ENCODE assay signal across 32 cellular contexts in genomic region chr6:2259002-2259494, GRCh38. TPM values are rescaled to one million over a fixed set of nuclear protein-coding genes. Genes with fewer than 3 reads are reported as not detected.
DNase-seq lines count a peak whose midpoint lies in the region; ATAC-seq, FAIRE-seq and TF ChIP-seq lines count a peak whose summit lies in the region.
"Had no signal": no experiment of that assay in that cellular context is flagged by ENCODE, and none has a peak within 500 bp of the region (broad histone marks: within the 10 kb centered on the region; RNA-seq: fewer than 3 reads in every experiment).

No MANE protein-coding gene starts in this region.

- H3K79me2 ChIP-seq in hepatocyte, result no peaks in the 10 kb centered on the region

- CTCF ChIA-PET in Caco-2 (lab: Charles Lee), result no interaction called here

- no peaks in the 10 kb centered on the region for H4K20me1 ChIP-seq in hepatocyte (ENCODE audit: insufficient read depth, poor library complexity, severe bottlenecking)

- H3K4me2 ChIP-seq in hepatocyte, result peak overlapping the region; percentile 11
- H3K4me2 ChIP-seq: neural progenitor cell had no signal

- FAIRE-seq in pancreas (lab: Jason Lieb, UNC), result no peak
- FAIRE-seq: frontal cortex had no signal

- H3K9me2 ChIP-seq in hepatocyte (replicated peaks; ENCODE audit: insufficient read depth), result no peaks in the 10 kb centered on the region

- H3K27me3 ChIP-seq in Caco-2 (replicated peaks; ENCODE audit: control insufficient read depth, insufficient read depth, low read length) (no peaks in the 10 kb centered on the region), hepatocyte (no peaks in the 10 kb centered on the region), pancreas (no peaks in the 10 kb centered on the region), vagina (no peaks in the 10 kb centered on the region)
- H3K27me3 ChIP-seq: dorsolateral prefrontal cortex, neural progenitor cell had no signal

- H3K4me1 Mint-ChIP-seq in Caco-2 (ENCODE audit: low read depth, unreplicated experiment), result peaks cover 34% of the 10 kb centered on the region
- H3K4me1 Mint-ChIP-seq: activated CD8-positive, alpha-beta memory T cell treated with anti-CD3 and anti-CD28 coated beads, Interleukin-2, amount 10 ng/mL, durations not matched to agents 7 days and 5 days; brain; H9; neural progenitor cell had no signal

- intact Hi-C loops in Caco-2 (cut with micrococcal nuclease; ENCODE audit: unreplicated experiment) (no loop called here), pancreas (cut with DNase I) (no loop called here), vagina (cut with DNase I) (no loop called here)

- H2AFZ ChIP-seq in hepatocyte, result no peak overlapping the region
- H2AFZ ChIP-seq: neural progenitor cell, parathyroid adenoma had no signal

- H3K4me1 ChIP-seq in Caco-2, result peaks cover 13% of the 10 kb centered on the region
- peaks cover 14% of the 10 kb centered on the region for H3K4me1 ChIP-seq in hepatocyte (ENCODE audit: insufficient read depth)
- peaks cover 6 to 17% (median 10%) of the 10 kb centered on the region in 3 donors for H3K4me1 ChIP-seq in pancreas
- no peaks in the 10 kb centered on the region for H3K4me1 ChIP-seq in vagina
- H3K4me1 ChIP-seq: neural progenitor cell, parathyroid adenoma had no signal

- H3K9me3 ChIP-seq in Caco-2 (no peaks in the 10 kb centered on the region), hepatocyte (ENCODE audit: low read depth) (no peaks in the 10 kb centered on the region), pancreas (no peaks in the 10 kb centered on the region), vagina (no peaks in the 10 kb centered on the region)

- no peak for TF ChIP-seq POLR2A in vagina (IDR thresholded peaks at IDR 0.05)

- H3K4me3 ChIP-seq in Caco-2 (ENCODE audit: low read depth, low read length) (no peak overlapping the region), hepatocyte (no peak overlapping the region), pancreas (no peak overlapping the region), vagina (no peak overlapping the region)
- H3K4me3 ChIP-seq: dorsolateral prefrontal cortex, neural progenitor cell, skin epidermis had no signal

- peaks cover 14% of the 10 kb centered on the region for H3K9me3 Mint-ChIP-seq in Caco-2 (ENCODE audit: unreplicated experiment)
- H3K9me3 Mint-ChIP-seq: CD8-positive, alpha-beta memory T cell; neural progenitor cell had no signal

- TF ChIP-seq CTCF in Caco-2 (IDR thresholded peaks at IDR 0.05; ENCODE audit: insufficient read depth in 1 of 2, low read depth in 1 of 2, low read length in 1 of 2, severe bottlenecking in 1 of 2, unreplicated experiment in 1 of 2), result no peak
- TF ChIP-seq CTCF in hepatocyte (IDR thresholded peaks at IDR 0.05; ENCODE audit: poor library complexity), result no peak
- no peak for TF ChIP-seq CTCF in pancreas (IDR thresholded peaks at IDR 0.05)
- TF ChIP-seq CTCF in vagina (IDR thresholded peaks at IDR 0.05), result no peak

- 53% methylated on average over 4 of the region's 4 CpGs for WGBS in hepatocyte (ENCODE audit: low lambda C conversion rate, missing lambda C conversion rate)
- WGBS in pancreas, 2 donors, result 12 to 14% methylated on average over 4 of the region's 4 CpGs

- peak; percentile 58 to 90 (median 86) for ATAC-seq in pancreas
- ATAC-seq: activated CD8-positive, alpha-beta memory T cell treated with anti-CD3 and anti-CD28 coated beads, Interleukin-2, amount 10 ng/mL, durations not matched to agents 7 days and 5 days; activated T-cell treated with anti-CD3 and anti-CD28 coated beads, Interleukin-2, amount 50 U/mL, for 72 hours; stimulated activated naive CD8-positive, alpha-beta T cell treated with anti-CD3 and anti-CD28 coated beads, Interleukin-15, Interleukin-2, amounts not matched to agents 100 U/mL and 50 U/mL, for 24 hours had no signal

- H3K4me3 Mint-ChIP-seq in Caco-2 (ENCODE audit: unreplicated experiment), result no peak overlapping the region
- H3K4me3 Mint-ChIP-seq: activated CD8-positive, alpha-beta memory T cell treated with anti-CD3 and anti-CD28 coated beads, Interleukin-2, amount 10 ng/mL, durations not matched to agents 7 days and 5 days; activated T-cell treated with anti-CD3 and anti-CD28 coated beads, Interleukin-2, amount 50 U/mL, for 72 hours; brain; H9; neural progenitor cell had no signal

- peaks cover 2% of the 10 kb centered on the region; the same call in 1 of the 2 replicates for H3K36me3 ChIP-seq in Caco-2 (ENCODE audit: control insufficient read depth, insufficient read depth, low read length)
- no peaks in the 10 kb centered on the region for H3K36me3 ChIP-seq in hepatocyte (replicated peaks; ENCODE audit: insufficient read depth, low read depth)
- no peaks in the 10 kb centered on the region for H3K36me3 ChIP-seq in pancreas
- H3K36me3 ChIP-seq in vagina, result no peaks in the 10 kb centered on the region
- H3K36me3 ChIP-seq: neural progenitor cell had no signal

- no peaks in the 10 kb centered on the region for H3K36me3 Mint-ChIP-seq in Caco-2 (ENCODE audit: insufficient read depth, unreplicated experiment)

- peak overlapping the region; percentile 70 for H3K27ac Mint-ChIP-seq in Caco-2 (ENCODE audit: unreplicated experiment)
- H3K27ac Mint-ChIP-seq: activated CD8-positive, alpha-beta memory T cell treated with anti-CD3 and anti-CD28 coated beads, Interleukin-2, amount 10 ng/mL, durations not matched to agents 7 days and 5 days; activated T-cell treated with anti-CD3 and anti-CD28 coated beads, Interleukin-2, amount 50 U/mL, for 72 hours; CD8-positive, alpha-beta memory T cell; H9; neural progenitor cell had no signal

- POLR2A ChIA-PET in Caco-2 (lab: Charles Lee), result no interaction called here

- DNase-seq in Caco-2, result no peak
- DNase-seq in NCI-H69 (lab: John Stamatoyannopoulos, UW), result peak; percentile 57
- DNase-seq in hepatocyte (ENCODE audit: low spot score), result peak; percentile 38
- no peak for DNase-seq in pancreas
- DNase-seq in activated naive CD4-positive, alpha-beta T cell treated with anti-CD3 and anti-CD28 coated beads, Interleukin-2, amount 50 U/mL, for 16 hours, result no peak
- DNase-seq in NCI-H146 treated with DMSO at 0.1 percent for 48 hours (lab: John Stamatoyannopoulos, UW; ENCODE audit: unreplicated experiment), result no peak
- DNase-seq in vagina (ENCODE audit: extremely low spot score in 2 of 2), result no peak
- DNase-seq: activated CD4-positive, alpha-beta T cell treated with anti-CD3 and anti-CD28 coated beads, Interleukin-2, amount 50 U/mL, for 4 hours; activated CD4-positive, CD25-positive, alpha-beta regulatory T cell; activated CD8-positive, alpha-beta memory T cell treated with anti-CD3 and anti-CD28 coated beads, Interleukin-2, amount 10 ng/mL, durations not matched to agents 7 days and 5 days; activated naive CD4-positive, alpha-beta T cell; activated T-cell treated with anti-CD3 and anti-CD28 coated beads, Interleukin-2, amount 50 U/mL, for 72 hours; CD8-positive, alpha-beta memory T cell; cerebellar nuclear complex; DMS79 treated with DMSO at 0.1 percent for 48 hours; dorsolateral prefrontal cortex; GDM1; H9; mammary epithelial cell; NCI-H1417; NCI-H2107; NCI-H345; NCI-H82; retina; RPMI8226; stimulated activated naive CD8-positive, alpha-beta T cell treated with anti-CD3 and anti-CD28 coated beads, Interleukin-15, Interleukin-2, amounts not matched to agents 100 U/mL and 50 U/mL, for 24 hours had no signal

- BruUV-seq in Caco-2 (replicated peaks; lab: Mats Ljungman, UMichigan), result no TSS peak

- H3K27ac ChIP-seq in hepatocyte (peak overlapping the region; percentile 71), pancreas (peak overlapping the region in 2 of 4 donors; percentile 16 to 38), vagina (no peak overlapping the region)
- H3K27ac ChIP-seq: dorsolateral prefrontal cortex, HL-60, neural progenitor cell, parathyroid adenoma, skin epidermis had no signal

- H3K27me3 Mint-ChIP-seq in Caco-2 (ENCODE audit: insufficient read depth, unreplicated experiment), result no peaks in the 10 kb centered on the region
- H3K27me3 Mint-ChIP-seq: activated CD8-positive, alpha-beta memory T cell treated with anti-CD3 and anti-CD28 coated beads, Interleukin-2, amount 10 ng/mL, durations not matched to agents 7 days and 5 days; brain; CD8-positive, alpha-beta memory T cell had no signal

RNA-seq across cellular contexts. Expression of gene GMDS, which starts 13.6 kb away (rescaled TPM):
- total RNA-seq in Caco-2 (2022) (25.5 and 31.1 TPM in 2 replicates), hepatocyte (20.7 and 22.6 TPM in 2 replicates), pancreas (10 to 100 TPM; 21.1 to 40.8 (median 28.3) TPM), vagina (30.2 TPM)
- polyA plus RNA-seq in hepatocyte (29.6 and 32.6 TPM in 2 replicates), pancreas (10 to 100 TPM in 1 of 2 donors, 1 to 10 TPM in 1; 7.6 to 22.1 TPM)

Comparison
In these comparisons a context has a peak if more than half of its experiments do, and no peak if none do; other contexts are left out.
1. DNase-seq: peak in NCI-H69 (single experiment) and hepatocyte (single experiment); none in Caco-2 (0 of 2), pancreas (0 of 6), activated naive CD4-positive, alpha-beta T cell treated with anti-CD3 and anti-CD28 coated beads, Interleukin-2, amount 50 U/mL, for 16 hours (single experiment), NCI-H146 treated with DMSO at 0.1 percent for 48 hours (single experiment) and vagina (0 of 2).